ENCODE assay signal across 8 cellular contexts in the genomic region with DNA sequence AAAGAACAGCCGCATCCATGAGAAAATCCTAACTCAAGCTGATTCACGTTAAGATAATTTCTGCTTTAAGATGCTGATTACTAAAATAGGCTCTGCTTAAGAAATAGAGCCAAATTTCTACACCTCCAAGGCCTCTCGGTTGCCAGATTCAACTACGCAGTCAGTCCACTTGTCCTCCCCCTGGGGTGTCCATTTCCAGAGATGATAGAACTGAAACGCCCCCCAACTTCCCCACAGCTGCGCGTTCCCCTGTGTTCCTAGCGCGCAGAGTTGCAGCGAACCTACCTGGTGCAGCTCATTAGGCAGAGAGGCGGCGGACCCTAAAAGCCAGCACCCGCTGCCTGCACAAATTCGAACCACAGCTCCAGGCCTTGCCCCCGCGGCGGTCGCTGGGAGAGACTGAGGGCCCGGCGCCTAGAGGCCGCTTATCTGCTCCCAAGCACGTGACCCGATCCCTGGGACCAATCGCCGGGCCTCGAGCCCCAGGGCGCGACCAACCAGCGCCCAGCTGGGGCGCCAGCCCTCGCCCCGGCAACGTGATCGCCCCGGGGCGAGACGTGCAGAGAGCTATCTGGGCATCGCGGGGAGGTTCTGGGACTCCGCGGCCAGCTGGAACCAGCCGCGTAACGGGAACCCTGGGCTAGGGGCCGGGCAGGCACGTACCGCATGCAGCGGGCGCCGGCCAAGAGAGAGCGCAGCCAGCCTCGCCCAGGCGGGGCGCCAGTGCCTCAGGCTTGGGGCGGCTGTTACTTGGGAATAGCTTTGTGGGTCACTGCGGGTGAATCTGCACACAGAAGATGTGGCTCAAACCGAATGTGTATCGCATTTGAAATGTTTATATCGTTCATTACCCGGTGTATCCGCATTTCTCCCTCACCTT. TPM values are rescaled to one million over a fixed set of nuclear protein-coding genes. Genes with fewer than 3 reads are reported as not detected.
DNase-seq lines count a peak whose midpoint lies in the region; ATAC-seq and TF ChIP-seq lines count a peak whose summit lies in the region.

TSS of gene PPP1R3C (minus strand) at position 401 of the 880 bp plus-strand sequence. CDS start at position 299, 102 bp downstream.

- H3K4me3 Mint-ChIP-seq in CD4-positive, alpha-beta T cell, result peak within 1 kb of the TSS; percentile 49

- H3K36me3 ChIP-seq in HUES6 (ENCODE audit: control insufficient read depth, insufficient read depth, low read length), result no peaks in the 10 kb centered on the region
- peaks cover 3 to 12% of the 10 kb centered on the region in 2 donors for H3K36me3 ChIP-seq in aorta (ENCODE audit: control insufficient read depth in 1 of 2, insufficient read depth in 2 of 2, low read length in 1 of 2)

- CTCF ChIA-PET in CD4-positive, alpha-beta T cell (lab: Charles Lee), result interaction anchor here (0.5 to 3.2 kb wide), 2 partner anchors 61 to 334 kb away, joined by 3 to 15 read pairs; no protein-coding TSS in a partner anchor

- H3K27ac Mint-ChIP-seq in CD4-positive, alpha-beta T cell, result no peak within 1 kb of the TSS

- peaks cover 78% of the 10 kb centered on the region for H3K27me3 Mint-ChIP-seq in CD4-positive, alpha-beta T cell

- no peak for TF ChIP-seq CTCF in CD4-positive, alpha-beta T cell (IDR thresholded peaks at IDR 0.05)
- TF ChIP-seq CTCF in GM20000 (IDR thresholded peaks at IDR 0.05; ENCODE audit: extremely low read depth, missing control alignments), result peak; percentile 10

- DNase-seq in CD4-positive, alpha-beta T cell, result peak in 8 of 10 experiments; percentile 0 to 38 (median 9)
- peak; percentile 53 for DNase-seq in GM20000 (ENCODE audit: low spot score)
- peak; percentile 93 for DNase-seq in astrocyte of the hippocampus (ENCODE audit: low read depth, low spot score)
- DNase-seq in right cardiac atrium, result peak; percentile 95 to 97 (median 97)
- DNase-seq in pons (ENCODE audit: low spot score), result peak; percentile 93
- peak; percentile 96 for DNase-seq in aorta

- POLR2A ChIA-PET in CD4-positive, alpha-beta T cell (lab: Charles Lee), result interaction anchor here (1.3 kb wide), 1 partner anchor 334 kb away, joined by 4 read pairs; no protein-coding TSS in a partner anchor

- H3K27ac ChIP-seq in CD4-positive, alpha-beta T cell (ENCODE audit: low read depth, low read length), result no peak within 1 kb of the TSS
- H3K27ac ChIP-seq in HUES6 (ENCODE audit: low read depth, low read length), result no peak within 1 kb of the TSS
- H3K27ac ChIP-seq in right cardiac atrium (ENCODE audit: low read length), result peak within 1 kb of the TSS; percentile 81
- peak within 1 kb of the TSS; percentile 23 to 69 for H3K27ac ChIP-seq in aorta (ENCODE audit: low read depth in 1 of 2, low read length in 2 of 2)

- no peaks in the 10 kb centered on the region for H3K36me3 Mint-ChIP-seq in CD4-positive, alpha-beta T cell (ENCODE audit: low read depth)

- no peaks in the 10 kb centered on the region for H3K9me3 ChIP-seq in CD4-positive, alpha-beta T cell (ENCODE audit: control insufficient read depth, low read length)
- H3K9me3 ChIP-seq in HUES6 (ENCODE audit: control insufficient read depth, insufficient read depth, low read depth, low read length) (no peaks in the 10 kb centered on the region), right cardiac atrium (ENCODE audit: control insufficient read depth, low read length) (no peaks in the 10 kb centered on the region), aorta (ENCODE audit: control insufficient read depth, low read length) (no peaks in the 10 kb centered on the region)

- H3K4me1 Mint-ChIP-seq in CD4-positive, alpha-beta T cell (ENCODE audit: low read depth), result peaks cover 4% of the 10 kb centered on the region

- 2% methylated on average over 61 of the region's 61 CpGs for WGBS in right cardiac atrium
- WGBS in aorta, 2 donors, result 0 to 1% methylated on average over 61 of the region's 61 CpGs

- H3K27me3 ChIP-seq in CD4-positive, alpha-beta T cell (ENCODE audit: control insufficient read depth, insufficient read depth, low read length), result peaks cover 48% of the 10 kb centered on the region
- H3K27me3 ChIP-seq in HUES6 (ENCODE audit: control insufficient read depth, insufficient read depth, low read length) (peaks cover 25% of the 10 kb centered on the region), right cardiac atrium (ENCODE audit: control insufficient read depth, insufficient read depth) (no peaks in the 10 kb centered on the region), aorta (ENCODE audit: control insufficient read depth in 1 of 2, insufficient read depth in 2 of 2, low read length in 1 of 2) (no peaks in the 10 kb centered on the region)

- no peak within 1 kb of the TSS for H3K9ac ChIP-seq in HUES6 (ENCODE audit: low read length)

- peak; percentile 46 for ATAC-seq in CD4-positive, alpha-beta T cell (ENCODE audit: poor library complexity)
- ATAC-seq in SK-N-SH treated with all-trans-retinoic acid at 6 μM for 48 hours (peak; percentile 95), right cardiac atrium (peak; percentile 97 to 98), aorta (ENCODE audit: low FRiP score) (peak; percentile 95)

- H3K4me3 ChIP-seq in HUES6 (ENCODE audit: low read depth, low read length) (peak within 1 kb of the TSS; percentile 59), right cardiac atrium (ENCODE audit: low read length) (peak within 1 kb of the TSS; percentile 70), aorta (ENCODE audit: low read length in 2 of 2) (peak within 1 kb of the TSS; percentile 67 to 71)

- no peaks in the 10 kb centered on the region for H3K9me3 Mint-ChIP-seq in CD4-positive, alpha-beta T cell

- intact Hi-C loops in CD4-positive, alpha-beta T cell (cut with DNase I, micrococcal nuclease), result loop anchor here in 1 of 2 experiments (10.0 kb wide), 1 partner anchor 272 kb away; the partner anchor contains the start of gene FGFBP3
- intact Hi-C loops in right cardiac atrium (cut with DNase I), result loop anchor here in 3 of 4 donors (5.0 to 10.0 kb wide), 4 partner anchors 46 to 218 kb away; partner anchors contain the start of gene HECTD2 (in 1 of the 3)
- intact Hi-C loops in aorta (cut with DNase I), result loop anchor here (2.0 to 10.0 kb wide), 5 partner anchors 42 to 336 kb away; no protein-coding TSS in a partner anchor

- 0 out of 2 replicates have a peak, but pooled peaks cover 3% of the 10 kb centered on the region for H3K4me1 ChIP-seq in HUES6 (ENCODE audit: control insufficient read depth, insufficient read depth, low read length)
- no peaks in the 10 kb centered on the region for H3K4me1 ChIP-seq in right cardiac atrium (ENCODE audit: control insufficient read depth, insufficient read depth, low read length)
- no peaks in the 10 kb centered on the region for H3K4me1 ChIP-seq in aorta (ENCODE audit: control insufficient read depth in 1 of 2, insufficient read depth in 2 of 2, low read length in 2 of 2)

TF ChIP-seq in SK-N-SH treated with all-trans-retinoic acid at 6 μM for 48 hours, 23 proteins besides CTCF, POLR2A, EP300 and RAD21:
- TF ChIP-seq ARNTL (CRISPR knock-in tag; IDR thresholded peaks at IDR 0.05; ENCODE audit: borderline replicate concordance, low read depth) (peak; percentile 97), ZNF8 (CRISPR knock-in tag; IDR thresholded peaks at IDR 0.05) (peak; percentile 97), TOX (CRISPR knock-in tag; IDR thresholded peaks at IDR 0.05; ENCODE audit: borderline replicate concordance) (no peak), ZFP3 (CRISPR knock-in tag; IDR thresholded peaks at IDR 0.05) (peak; percentile 56), ZC3H10 (CRISPR knock-in tag; IDR thresholded peaks at IDR 0.05) (no peak)
- TF ChIP-seq, protein P1, sequence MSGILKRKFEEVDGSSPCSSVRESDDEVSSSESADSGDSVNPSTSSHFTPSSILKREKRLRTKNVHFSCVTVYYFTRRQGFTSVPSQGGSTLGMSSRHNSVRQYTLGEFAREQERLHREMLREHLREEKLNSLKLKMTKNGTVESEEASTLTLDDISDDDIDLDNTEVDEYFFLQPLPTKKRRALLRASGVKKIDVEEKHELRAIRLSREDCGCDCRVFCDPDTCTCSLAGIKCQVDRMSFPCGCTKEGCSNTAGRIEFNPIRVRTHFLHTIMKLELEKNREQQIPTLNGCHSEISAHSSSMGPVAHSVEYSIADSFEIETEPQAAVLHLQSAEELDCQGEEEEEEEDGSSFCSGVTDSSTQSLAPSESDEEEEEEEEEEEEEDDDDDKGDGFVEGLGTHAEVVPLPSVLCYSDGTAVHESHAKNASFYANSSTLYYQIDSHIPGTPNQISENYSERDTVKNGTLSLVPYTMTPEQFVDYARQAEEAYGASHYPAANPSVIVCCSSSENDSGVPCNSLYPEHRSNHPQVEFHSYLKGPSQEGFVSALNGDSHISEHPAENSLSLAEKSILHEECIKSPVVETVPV (CRISPR knock-in tag; IDR thresholded peaks at IDR 0.05), result no peak
TF ChIP-seq in SK-N-SH treated with all-trans-retinoic acid at 6 μM for 48 hours: peak in this region for 3.

RNA-seq across cellular contexts. Expression of gene PPP1R3C, which starts in this region (rescaled TPM):
- total RNA-seq in CD4-positive, alpha-beta T cell, result not detected
- total RNA-seq in right cardiac atrium (100 to 1,000 TPM; 162 to 222 (median 203) TPM), aorta (100 to 1,000 TPM in 1 of 2 donors, 10 to 100 TPM in 1; 94.6 to 152 TPM)
- polyA plus RNA-seq in right cardiac atrium (146 TPM), aorta (100 to 1,000 TPM in 1 of 2 donors, 10 to 100 TPM in 1; 69.2 to 288 TPM)

Comparison
In these comparisons a context has a peak if more than half of its experiments do, and no peak if none do; other contexts are left out.
1. RNA of gene PPP1R3C (total RNA-seq): 162 to 222 TPM in right cardiac atrium and 94.6 to 152 TPM in aorta; not detected in CD4-positive, alpha-beta T cell; every median in the first group is over 10 times any median in the second.
2. Peak in DNase-seq and ATAC-seq in CD4-positive, alpha-beta T cell; RNA of the gene not detected or under 1 TPM.
3. ATAC-seq: peak in every context shown above with its lines; median percentile 98 in right cardiac atrium; 95 in SK-N-SH treated with all-trans-retinoic acid at 6 μM for 48 hours; 95 in aorta; 46 in CD4-positive, alpha-beta T cell.
4. DNase-seq: peak in every context shown above with its lines; median percentile 97 in right cardiac atrium; 96 in aorta; 93 in astrocyte of the hippocampus; 93 in pons; 53 in GM20000; 9 in CD4-positive, alpha-beta T cell.
5. H3K27ac ChIP-seq: peak in right cardiac atrium (single experiment) and aorta (2 of 2); none in CD4-positive, alpha-beta T cell (single experiment) and HUES6 (single experiment).
6. Peak in every context shown above with its lines, with median percentiles within 50 percentile points of each other: H3K4me3 ChIP-seq.